18 cellular contexts compared by ENCODE assay signal in genomic region chr13:47094734-47095434, GRCh38.
A peak's percentile ranks its signal among the peaks of the same experiment; 100 is the strongest.
DNase-seq lines count a peak whose midpoint lies in the region; ATAC-seq, FAIRE-seq and TF ChIP-seq lines count a peak whose summit lies in the region.
"Had no signal": no experiment of that assay in that cellular context is flagged by ENCODE, and none has a peak within 500 bp of the region (broad histone marks: within the 10 kb centered on the region; RNA-seq: fewer than 3 reads in every experiment).

No MANE protein-coding gene starts in this region.

- no peak for TF ChIP-seq CTCF in natural killer cell (IDR thresholded peaks at IDR 0.05)
- TF ChIP-seq CTCF in adrenal gland (IDR thresholded peaks at IDR 0.05), result no peak

- H3K4me3 ChIP-seq in adrenal gland, result no peak overlapping the region

- H3K9me3 Mint-ChIP-seq in natural killer cell, result no peaks in the 10 kb centered on the region

- H3K27me3 Mint-ChIP-seq in natural killer cell (ENCODE audit: low read depth in 2 of 2), result peaks cover 0 to 6% of the 10 kb centered on the region in 2 donors

- 51 to 83% (median 55%) methylated on average over 3 of the region's 3 CpGs for WGBS in adrenal gland, 4 donors

- H3K4me1 ChIP-seq in adrenal gland (replicated peaks in 1 of 2), result no peaks in the 10 kb centered on the region

- H3K36me3 ChIP-seq in adrenal gland (replicated peaks in 1 of 2), result no peaks in the 10 kb centered on the region

- H3K4me3 Mint-ChIP-seq in natural killer cell, result no peak overlapping the region
- H3K4me3 Mint-ChIP-seq: mesothelial cell of epicardium had no signal

- intact Hi-C loops in natural killer cell (cut with micrococcal nuclease), result no loop called here
- intact Hi-C loops in adrenal gland (cut with DNase I), result no loop called here

- no peaks in the 10 kb centered on the region for H3K36me3 Mint-ChIP-seq in natural killer cell
- H3K36me3 Mint-ChIP-seq: mesothelial cell of epicardium had no signal

- ATAC-seq in GM19395 (IDR thresholded peaks at IDR 0.05; ENCODE audit: unreplicated experiment), result peak; percentile 96
- peak; percentile 96 for ATAC-seq in HG02642 (IDR thresholded peaks at IDR 0.05; ENCODE audit: poor library complexity, unreplicated experiment)
- peak; percentile 97 for ATAC-seq in HG03378 (IDR thresholded peaks at IDR 0.05; ENCODE audit: unreplicated experiment)
- ATAC-seq in natural killer cell, result no peak

- H3K27ac ChIP-seq in adrenal gland, result no peak overlapping the region

- FAIRE-seq in GM12891 (lab: Jason Lieb, UNC), result peak; percentile 56
- FAIRE-seq: astrocyte, G401.6 had no signal

- DNase-seq in GM12891 (ENCODE audit: insufficient read length, low spot score) (no peak), natural killer cell (no peak), adrenal gland (no peak), activated gamma-delta T cell (lab: John Stamatoyannopoulos, UW) (no peak)
- DNase-seq in activated CD8-positive, alpha-beta memory T cell treated with anti-CD3 and anti-CD28 coated beads, Interleukin-2, amount 50 U/mL, for 48 hours, result no peak
- DNase-seq: activated CD8-positive, alpha-beta memory T cell treated with anti-CD3 and anti-CD28 coated beads, Interleukin-2, amount 50 U/mL, for 4 hours; effector memory CD4-positive, alpha-beta T cell; head of caudate nucleus; NCI-H1436; retina; T1000; trophoblast cell had no signal

- no peaks in the 10 kb centered on the region for H3K9me3 ChIP-seq in adrenal gland (replicated peaks in 1 of 3)

- H3K27me3 ChIP-seq in adrenal gland, result no peaks in the 10 kb centered on the region

- no peak overlapping the region for H3K27ac Mint-ChIP-seq in natural killer cell
- H3K27ac Mint-ChIP-seq: mesothelial cell of epicardium had no signal

- no peak for TF ChIP-seq POLR2A in GM12891 (IDR thresholded peaks at IDR 0.05; ENCODE audit: low read depth, low read length)
- TF ChIP-seq POLR2A in adrenal gland (IDR thresholded peaks at IDR 0.05), result no peak

- no peaks in the 10 kb centered on the region for H3K4me1 Mint-ChIP-seq in natural killer cell

TF ChIP-seq in GM12891, 5 proteins besides CTCF, POLR2A, EP300 and RAD21:
- TF ChIP-seq POLR2AphosphoS5 (IDR thresholded peaks at IDR 0.05; ENCODE audit: low read depth, low read length), result no peak

Comparison
In these comparisons a context has a peak if more than half of its experiments do, and no peak if none do; other contexts are left out.
1. ATAC-seq: peak in GM19395 (single experiment), HG02642 (single experiment) and HG03378 (single experiment); none in natural killer cell (0 of 3).